In the genomic region with DNA sequence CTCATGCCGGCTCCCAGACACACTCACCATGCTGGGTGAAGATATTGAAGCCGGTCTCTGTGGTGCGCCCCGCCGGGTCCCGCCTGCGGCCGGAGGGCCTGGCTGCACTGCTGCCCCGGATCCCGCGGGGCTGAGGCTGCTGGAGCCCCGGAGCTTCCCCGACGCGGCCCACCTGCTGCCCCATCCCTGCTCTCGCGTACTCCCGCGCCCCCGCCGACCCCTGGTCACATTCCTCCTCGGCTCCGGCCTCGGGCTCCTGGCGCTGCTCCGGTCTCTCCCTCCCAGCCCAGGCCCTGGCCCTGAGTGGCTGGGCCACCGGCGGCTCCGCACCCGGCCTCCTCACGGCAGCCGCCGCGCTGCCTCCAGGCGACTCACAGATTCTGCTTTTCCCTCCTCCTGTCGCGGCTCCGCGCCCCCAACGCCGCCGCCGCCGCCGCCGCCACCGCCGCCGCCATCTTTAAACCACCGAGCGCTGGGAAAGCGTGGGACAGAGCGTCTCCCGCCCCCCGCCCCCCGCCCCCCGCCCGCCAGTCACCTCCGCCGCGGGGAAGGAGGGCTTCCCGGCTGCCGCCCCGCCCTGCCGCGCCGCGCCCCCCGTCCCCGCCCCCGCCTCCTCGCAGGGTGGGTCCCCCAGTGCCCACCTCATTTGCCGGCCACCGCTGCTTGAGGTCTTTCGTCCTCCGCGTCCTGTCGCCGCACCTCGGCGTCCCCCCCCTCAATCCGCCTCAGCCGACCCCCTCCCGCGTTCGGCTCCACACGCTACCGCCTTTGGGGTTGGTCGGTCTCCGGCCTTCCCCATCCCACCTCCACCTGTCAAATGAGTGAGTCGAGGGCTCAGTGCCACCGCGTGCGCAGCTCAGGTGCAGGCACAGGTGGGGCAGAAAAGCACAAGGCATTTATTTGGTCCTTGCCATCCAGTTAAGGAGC, we compare ENCODE assay signal across 1 cellular context.
TF ChIP-seq lines count a peak whose summit lies in the region.

A gene (minus strand): TSS at position 464 of the 927 bp plus-strand sequence. CDS start 280 bp downstream, at position 184.

TF ChIP-seq in GM12878, 131 proteins besides CTCF, POLR2A, EP300 and RAD21 (continued from another document):
- TF ChIP-seq, protein P1, sequence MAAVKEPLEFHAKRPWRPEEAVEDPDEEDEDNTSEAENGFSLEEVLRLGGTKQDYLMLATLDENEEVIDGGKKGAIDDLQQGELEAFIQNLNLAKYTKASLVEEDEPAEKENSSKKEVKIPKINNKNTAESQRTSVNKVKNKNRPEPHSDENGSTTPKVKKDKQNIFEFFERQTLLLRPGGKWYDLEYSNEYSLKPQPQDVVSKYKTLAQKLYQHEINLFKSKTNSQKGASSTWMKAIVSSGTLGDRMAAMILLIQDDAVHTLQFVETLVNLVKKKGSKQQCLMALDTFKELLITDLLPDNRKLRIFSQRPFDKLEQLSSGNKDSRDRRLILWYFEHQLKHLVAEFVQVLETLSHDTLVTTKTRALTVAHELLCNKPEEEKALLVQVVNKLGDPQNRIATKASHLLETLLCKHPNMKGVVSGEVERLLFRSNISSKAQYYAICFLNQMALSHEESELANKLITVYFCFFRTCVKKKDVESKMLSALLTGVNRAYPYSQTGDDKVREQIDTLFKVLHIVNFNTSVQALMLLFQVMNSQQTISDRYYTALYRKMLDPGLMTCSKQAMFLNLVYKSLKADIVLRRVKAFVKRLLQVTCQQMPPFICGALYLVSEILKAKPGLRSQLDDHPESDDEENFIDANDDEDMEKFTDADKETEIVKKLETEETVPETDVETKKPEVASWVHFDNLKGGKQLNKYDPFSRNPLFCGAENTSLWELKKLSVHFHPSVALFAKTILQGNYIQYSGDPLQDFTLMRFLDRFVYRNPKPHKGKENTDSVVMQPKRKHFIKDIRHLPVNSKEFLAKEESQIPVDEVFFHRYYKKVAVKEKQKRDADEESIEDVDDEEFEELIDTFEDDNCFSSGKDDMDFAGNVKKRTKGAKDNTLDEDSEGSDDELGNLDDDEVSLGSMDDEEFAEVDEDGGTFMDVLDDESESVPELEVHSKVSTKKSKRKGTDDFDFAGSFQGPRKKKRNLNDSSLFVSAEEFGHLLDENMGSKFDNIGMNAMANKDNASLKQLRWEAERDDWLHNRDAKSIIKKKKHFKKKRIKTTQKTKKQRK (IDR thresholded peaks at IDR 0.05; ENCODE audit: low read depth, low read length): no peak
- TF ChIP-seq LARP7 (IDR thresholded peaks at IDR 0.05): peak; percentile 83; the same call in 1 of the 2 replicates
- TF ChIP-seq SUZ12 (IDR thresholded peaks at IDR 0.05; ENCODE audit: unreplicated experiment): no peak
- 0 out of 2 replicates have a peak, but pooled peaks have one; percentile 39 for TF ChIP-seq IKZF1 (conservative IDR thresholded peaks at IDR 0.05)
- TF ChIP-seq, protein P2, sequence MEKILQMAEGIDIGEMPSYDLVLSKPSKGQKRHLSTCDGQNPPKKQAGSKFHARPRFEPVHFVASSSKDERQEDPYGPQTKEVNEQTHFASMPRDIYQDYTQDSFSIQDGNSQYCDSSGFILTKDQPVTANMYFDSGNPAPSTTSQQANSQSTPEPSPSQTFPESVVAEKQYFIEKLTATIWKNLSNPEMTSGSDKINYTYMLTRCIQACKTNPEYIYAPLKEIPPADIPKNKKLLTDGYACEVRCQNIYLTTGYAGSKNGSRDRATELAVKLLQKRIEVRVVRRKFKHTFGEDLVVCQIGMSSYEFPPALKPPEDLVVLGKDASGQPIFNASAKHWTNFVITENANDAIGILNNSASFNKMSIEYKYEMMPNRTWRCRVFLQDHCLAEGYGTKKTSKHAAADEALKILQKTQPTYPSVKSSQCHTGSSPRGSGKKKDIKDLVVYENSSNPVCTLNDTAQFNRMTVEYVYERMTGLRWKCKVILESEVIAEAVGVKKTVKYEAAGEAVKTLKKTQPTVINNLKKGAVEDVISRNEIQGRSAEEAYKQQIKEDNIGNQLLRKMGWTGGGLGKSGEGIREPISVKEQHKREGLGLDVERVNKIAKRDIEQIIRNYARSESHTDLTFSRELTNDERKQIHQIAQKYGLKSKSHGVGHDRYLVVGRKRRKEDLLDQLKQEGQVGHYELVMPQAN (conservative IDR thresholded peaks at IDR 0.05): peak; percentile 60
- TF ChIP-seq, protein P3, sequence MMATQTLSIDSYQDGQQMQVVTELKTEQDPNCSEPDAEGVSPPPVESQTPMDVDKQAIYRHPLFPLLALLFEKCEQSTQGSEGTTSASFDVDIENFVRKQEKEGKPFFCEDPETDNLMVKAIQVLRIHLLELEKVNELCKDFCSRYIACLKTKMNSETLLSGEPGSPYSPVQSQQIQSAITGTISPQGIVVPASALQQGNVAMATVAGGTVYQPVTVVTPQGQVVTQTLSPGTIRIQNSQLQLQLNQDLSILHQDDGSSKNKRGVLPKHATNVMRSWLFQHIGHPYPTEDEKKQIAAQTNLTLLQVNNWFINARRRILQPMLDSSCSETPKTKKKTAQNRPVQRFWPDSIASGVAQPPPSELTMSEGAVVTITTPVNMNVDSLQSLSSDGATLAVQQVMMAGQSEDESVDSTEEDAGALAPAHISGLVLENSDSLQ (IDR thresholded peaks at IDR 0.05): no peak
- 0 out of 2 replicates have a peak, but pooled peaks have one; percentile 36 for TF ChIP-seq BACH1 (IDR thresholded peaks at IDR 0.05; ENCODE audit: borderline replicate concordance)
- TF ChIP-seq EED (IDR thresholded peaks at IDR 0.05; ENCODE audit: low read depth): no peak; the same call in 1 of the 2 replicates
- no peak for TF ChIP-seq SMC3 (IDR thresholded peaks at IDR 0.05; ENCODE audit: borderline replicate concordance, low read length)
- no peak for TF ChIP-seq CBFB (IDR thresholded peaks at IDR 0.05; ENCODE audit: low read depth)
- no peak for TF ChIP-seq ZSCAN29 (IDR thresholded peaks at IDR 0.05)
- peak; percentile 50 for TF ChIP-seq NR2F1 (conservative IDR thresholded peaks at IDR 0.05)
- TF ChIP-seq EGR1 (IDR thresholded peaks at IDR 0.05; ENCODE audit: borderline replicate concordance in 1 of 2, low read depth in 2 of 2, low read length in 2 of 2): 0 out of 3 replicates have a peak, but pooled peaks of 1 of the 2 experiments have one; percentile 16
- TF ChIP-seq, protein P4, sequence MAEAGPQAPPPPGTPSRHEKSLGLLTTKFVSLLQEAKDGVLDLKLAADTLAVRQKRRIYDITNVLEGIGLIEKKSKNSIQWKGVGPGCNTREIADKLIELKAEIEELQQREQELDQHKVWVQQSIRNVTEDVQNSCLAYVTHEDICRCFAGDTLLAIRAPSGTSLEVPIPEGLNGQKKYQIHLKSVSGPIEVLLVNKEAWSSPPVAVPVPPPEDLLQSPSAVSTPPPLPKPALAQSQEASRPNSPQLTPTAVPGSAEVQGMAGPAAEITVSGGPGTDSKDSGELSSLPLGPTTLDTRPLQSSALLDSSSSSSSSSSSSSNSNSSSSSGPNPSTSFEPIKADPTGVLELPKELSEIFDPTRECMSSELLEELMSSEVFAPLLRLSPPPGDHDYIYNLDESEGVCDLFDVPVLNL (IDR thresholded peaks at IDR 0.05; ENCODE audit: low read depth, low read length): no peak
- TF ChIP-seq RAD51 (IDR thresholded peaks at IDR 0.05): no peak
- no peak for TF ChIP-seq MYB (IDR thresholded peaks at IDR 0.05; ENCODE audit: borderline replicate concordance, low read depth, low read length)
- TF ChIP-seq FOS (IDR thresholded peaks at IDR 0.05; ENCODE audit: borderline replicate concordance, extremely low read depth, insufficient read length): no peak
- TF ChIP-seq SMAD5 (IDR thresholded peaks at IDR 0.05; ENCODE audit: low read depth): 0 out of 2 replicates have a peak, but pooled peaks have one; percentile 9
- TF ChIP-seq POU2F2 (IDR thresholded peaks at IDR 0.05; ENCODE audit: borderline replicate concordance, low read depth, low read length): no peak
- TF ChIP-seq, protein P5, sequence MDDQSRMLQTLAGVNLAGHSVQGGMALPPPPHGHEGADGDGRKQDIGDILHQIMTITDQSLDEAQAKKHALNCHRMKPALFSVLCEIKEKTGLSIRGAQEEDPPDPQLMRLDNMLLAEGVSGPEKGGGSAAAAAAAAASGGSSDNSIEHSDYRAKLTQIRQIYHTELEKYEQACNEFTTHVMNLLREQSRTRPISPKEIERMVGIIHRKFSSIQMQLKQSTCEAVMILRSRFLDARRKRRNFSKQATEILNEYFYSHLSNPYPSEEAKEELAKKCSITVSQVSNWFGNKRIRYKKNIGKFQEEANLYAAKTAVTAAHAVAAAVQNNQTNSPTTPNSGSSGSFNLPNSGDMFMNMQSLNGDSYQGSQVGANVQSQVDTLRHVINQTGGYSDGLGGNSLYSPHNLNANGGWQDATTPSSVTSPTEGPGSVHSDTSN (IDR thresholded peaks at IDR 0.05; ENCODE audit: insufficient replicate concordance, low read depth, low read length): no peak
- no peak for TF ChIP-seq KAT2A (conservative IDR thresholded peaks at IDR 0.05; ENCODE audit: control insufficient read depth, low read depth, low read length)
